In genomic region chr19:48471836-48472235, GRCh38 we compare ENCODE assay signal across 19 cellular contexts. TPM values are rescaled to one million over a fixed set of nuclear protein-coding genes. Genes with fewer than 3 reads are reported as not detected.
"Had no signal": no experiment of that assay in that cellular context is flagged by ENCODE, and none has a peak within 500 bp of the region (broad histone marks: within the 10 kb centered on the region; RNA-seq: fewer than 3 reads in every experiment).

No MANE protein-coding gene starts in this region.

- H3K27ac Mint-ChIP-seq: activated T-cell treated with anti-CD3 and anti-CD28 coated beads, Interleukin-2, amount 50 U/mL, for 72 hours had no signal

- H3K9me3 ChIP-seq: lower lobe of right lung, pancreas, sigmoid colon, spleen, thoracic aorta had no signal

- ATAC-seq: activated T-cell treated with anti-CD3 and anti-CD28 coated beads, Interleukin-2, amount 50 U/mL, for 72 hours; left cardiac atrium; lower lobe of right lung; pancreas had no signal

- H3K9me3 Mint-ChIP-seq: activated naive CD8-positive, alpha-beta T cell treated with anti-CD3 and anti-CD28 coated beads, Interleukin-2, amount 10 ng/mL, durations not matched to agents 7 days and 5 days; activated T-cell treated with anti-CD3 and anti-CD28 coated beads, Interleukin-2, amount 50 U/mL, for 72 hours had no signal

- H3K27ac ChIP-seq: brain microvascular endothelial cell, epithelial cell of prostate, lower lobe of right lung, pancreas, sigmoid colon, spleen, thoracic aorta had no signal

- H3K27me3 Mint-ChIP-seq: activated naive CD8-positive, alpha-beta T cell treated with anti-CD3 and anti-CD28 coated beads, Interleukin-2, amount 10 ng/mL, durations not matched to agents 7 days and 5 days had no signal

- DNase-seq: activated CD4-positive, alpha-beta T cell treated with anti-CD3 and anti-CD28 coated beads, Interleukin-2, amount 50 U/mL, for 1 hour; activated CD4-positive, CD25-positive, alpha-beta regulatory T cell; activated gamma-delta T cell treated with Interleukin-2 at 50 U/mL for 16 hours; activated naive CD8-positive, alpha-beta T cell treated with anti-CD3 and anti-CD28 coated beads, Interleukin-2, amount 10 ng/mL, durations not matched to agents 7 days and 5 days; activated T-cell treated with anti-CD3 and anti-CD28 coated beads, Interleukin-2, amount 50 U/mL, for 72 hours; brain microvascular endothelial cell; effector memory CD4-positive, alpha-beta T cell; foreskin melanocyte; head of caudate nucleus; left cardiac atrium; lower lobe of right lung; midbrain; sigmoid colon; spleen; T-helper 2 cell had no signal

- H3K27me3 ChIP-seq: brain microvascular endothelial cell, pancreas, sigmoid colon, spleen had no signal

- H3K4me3 ChIP-seq: lower lobe of right lung, pancreas, sigmoid colon, spleen, thoracic aorta had no signal

RNA-seq across cellular contexts. Expression of gene LMTK3, which starts 39.8 kb away (rescaled TPM):
- polyA plus RNA-seq: fibroblast of lung had no signal
